20 cellular contexts compared by ENCODE assay signal in the genomic region with DNA sequence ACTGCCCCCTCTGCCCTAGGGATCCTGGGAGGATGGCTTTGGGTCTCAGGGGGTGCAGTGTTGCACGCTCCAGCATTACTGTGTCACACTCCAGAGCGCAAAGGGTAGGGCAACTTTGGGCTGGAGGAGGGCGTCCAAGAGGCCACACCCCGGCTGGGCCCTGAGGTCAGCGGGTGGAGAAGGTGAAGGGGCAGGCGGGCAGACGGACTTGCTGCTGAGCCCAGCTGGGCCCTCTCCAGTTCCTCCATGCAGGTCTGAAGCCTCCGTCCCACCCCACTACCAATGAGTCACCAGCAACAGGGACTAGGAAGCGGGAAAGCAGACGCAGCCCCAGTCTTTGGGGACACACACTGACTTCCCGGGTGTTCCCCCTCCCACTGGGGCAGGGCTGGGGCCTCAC.
A peak's percentile ranks its signal among the peaks of the same experiment; 100 is the strongest.
DNase-seq lines count a peak whose midpoint lies in the region; ATAC-seq and TF ChIP-seq lines count a peak whose summit lies in the region.
"Had no signal": no experiment of that assay in that cellular context is flagged by ENCODE, and none has a peak within 500 bp of the region (broad histone marks: within the 10 kb centered on the region; RNA-seq: fewer than 3 reads in every experiment).

No MANE protein-coding gene starts in this region.

- ATAC-seq in stimulated activated effector memory CD8-positive, alpha-beta T cell treated with anti-CD3 and anti-CD28 coated beads, Interleukin-12 subunit alpha, Interleukin-12 subunit beta, amount 100 ng/mL, for 72 hours = no peak
- ATAC-seq: activated CD4-positive, CD25-positive, alpha-beta regulatory T cell treated with anti-CD3 and anti-CD28 coated beads, Interleukin-2, amount 50 U/mL, for 24 hours; activated T-cell treated with anti-CD3 and anti-CD28 coated beads, Interleukin-2, amount 50 U/mL, for 4 hours; stimulated activated memory B cell treated with anti-CD40 and anti-IgM and Interleukin-4, amounts not matched to agents 10 μg/mL and 1 μg/mL and 100 μg/mL, for 72 hours had no signal

- no peak for TF ChIP-seq CTCF in esophagus muscularis mucosa (IDR thresholded peaks at IDR 0.05)

- H3K9me3 ChIP-seq in SJCRH30 (replicated peaks) (no peaks in the 10 kb centered on the region), esophagus muscularis mucosa (no peaks in the 10 kb centered on the region), mucosa of stomach (ENCODE audit: control insufficient read depth, low read length) (no peaks in the 10 kb centered on the region), stomach smooth muscle (ENCODE audit: control insufficient read depth in 2 of 2, low read length in 2 of 2) (no peaks in the 10 kb centered on the region)

- H3K9me3 Mint-ChIP-seq in stimulated activated effector memory CD8-positive, alpha-beta T cell treated with anti-CD3 and anti-CD28 coated beads, Interleukin-12 subunit alpha, Interleukin-12 subunit beta, amount 100 ng/mL, for 72 hours = no peaks in the 10 kb centered on the region
- H3K9me3 Mint-ChIP-seq: activated naive CD4-positive, alpha-beta T cell treated with anti-CD3 and anti-CD28 coated beads for 36 hours; activated T-cell treated with anti-CD3 and anti-CD28 coated beads, Interleukin-2, amount 50 U/mL, for 4 hours; stimulated activated memory B cell treated with anti-CD40 and anti-IgM and Interleukin-4, amounts not matched to agents 10 μg/mL and 1 μg/mL and 100 μg/mL, for 72 hours; type B pancreatic cell had no signal

- H3K27ac Mint-ChIP-seq in stimulated activated effector memory CD8-positive, alpha-beta T cell treated with anti-CD3 and anti-CD28 coated beads, Interleukin-12 subunit alpha, Interleukin-12 subunit beta, amount 100 ng/mL, for 72 hours = no peak overlapping the region
- H3K27ac Mint-ChIP-seq: activated naive CD4-positive, alpha-beta T cell treated with anti-CD3 and anti-CD28 coated beads for 36 hours; B cell; stimulated activated memory B cell treated with anti-CD40 and anti-IgM and Interleukin-4, amounts not matched to agents 10 μg/mL and 1 μg/mL and 100 μg/mL, for 72 hours had no signal

- 42% methylated on average over 11 of the region's 11 CpGs for WGBS in esophagus muscularis mucosa

- intact Hi-C loops in esophagus muscularis mucosa (cut with DNase I) = no loop called here

- H3K4me3 ChIP-seq in SJCRH30 (no peak overlapping the region), esophagus muscularis mucosa (no peak overlapping the region), mucosa of stomach (ENCODE audit: low read length) (no peak overlapping the region), stomach smooth muscle (ENCODE audit: low read length in 2 of 2) (peak overlapping the region; percentile 40)
- H3K4me3 ChIP-seq: SK-N-MC had no signal

- TF ChIP-seq POLR2A in esophagus muscularis mucosa (IDR thresholded peaks at IDR 0.05; ENCODE audit: low read depth) = no peak

- peaks cover 67% of the 10 kb centered on the region for H3K4me1 Mint-ChIP-seq in stimulated activated effector memory CD8-positive, alpha-beta T cell treated with anti-CD3 and anti-CD28 coated beads, Interleukin-12 subunit alpha, Interleukin-12 subunit beta, amount 100 ng/mL, for 72 hours

- TF ChIP-seq EP300 in esophagus muscularis mucosa (IDR thresholded peaks at IDR 0.05) = no peak

- DNase-seq in SJCRH30 = peak in 1 of 2 experiments; percentile 27
- no peak for DNase-seq in esophagus muscularis mucosa (ENCODE audit: extremely low spot score)
- no peak for DNase-seq in activated CD4-positive, CD25-positive, alpha-beta regulatory T cell (lab: John Stamatoyannopoulos, UW)
- no peak for DNase-seq in stimulated activated effector memory CD8-positive, alpha-beta T cell treated with anti-CD3 and anti-CD28 coated beads, Interleukin-12 subunit alpha, Interleukin-12 subunit beta, amount 100 ng/mL, for 72 hours (ENCODE audit: low spot score in 2 of 2)
- no peak for DNase-seq in cerebellar cortex (ENCODE audit: low spot score)
- DNase-seq: activated naive CD4-positive, alpha-beta T cell treated with anti-CD3 and anti-CD28 coated beads for 36 hours; activated T-cell treated with anti-CD3 and anti-CD28 coated beads, Interleukin-2, amount 50 U/mL, for 4 hours; Calu3; cerebellar nuclear complex; midbrain; NCI-H1436 treated with DMSO at 0.1 percent for 48 hours; NCI-H774; stimulated activated CD4-positive, alpha-beta T cell treated with anti-CD3 and anti-CD28 coated beads, Interleukin-15, amount 100 ng/mL, for 24 hours had no signal

- peaks cover 6% of the 10 kb centered on the region for H3K36me3 Mint-ChIP-seq in stimulated activated effector memory CD8-positive, alpha-beta T cell treated with anti-CD3 and anti-CD28 coated beads, Interleukin-12 subunit alpha, Interleukin-12 subunit beta, amount 100 ng/mL, for 72 hours
- H3K36me3 Mint-ChIP-seq: type B pancreatic cell had no signal

- no peaks in the 10 kb centered on the region for H3K27me3 ChIP-seq in SJCRH30
- H3K27me3 ChIP-seq in esophagus muscularis mucosa = no peaks in the 10 kb centered on the region
- H3K27me3 ChIP-seq in mucosa of stomach (ENCODE audit: control insufficient read depth, insufficient read depth, low read length) = no peaks in the 10 kb centered on the region
- no peaks in the 10 kb centered on the region for H3K27me3 ChIP-seq in stomach smooth muscle (ENCODE audit: control insufficient read depth in 1 of 2, insufficient read depth in 2 of 2, low read length in 2 of 2)

- no peak overlapping the region for H3K4me3 Mint-ChIP-seq in stimulated activated effector memory CD8-positive, alpha-beta T cell treated with anti-CD3 and anti-CD28 coated beads, Interleukin-12 subunit alpha, Interleukin-12 subunit beta, amount 100 ng/mL, for 72 hours
- H3K4me3 Mint-ChIP-seq: activated naive CD4-positive, alpha-beta T cell treated with anti-CD3 and anti-CD28 coated beads for 36 hours; activated T-cell treated with anti-CD3 and anti-CD28 coated beads, Interleukin-2, amount 50 U/mL, for 4 hours; B cell; stimulated activated memory B cell treated with anti-CD40 and anti-IgM and Interleukin-4, amounts not matched to agents 10 μg/mL and 1 μg/mL and 100 μg/mL, for 72 hours; type B pancreatic cell had no signal

- H3K9ac ChIP-seq in mucosa of stomach (ENCODE audit: low read length) (peak overlapping the region; percentile 34), stomach smooth muscle (ENCODE audit: low read length in 2 of 2) (peak overlapping the region in 1 of 2 donors; percentile 13)

- H3K27ac ChIP-seq in SJCRH30 (peak overlapping the region; percentile 96; the same call in 1 of the 2 replicates), esophagus muscularis mucosa (replicated peaks in 1 of 4) (peak overlapping the region; percentile 79 to 96 (median 90)), stomach smooth muscle (ENCODE audit: low read length) (peak overlapping the region; percentile 92)
- H3K27ac ChIP-seq: SK-N-MC had no signal

- H3K36me3 ChIP-seq in SJCRH30 (no peaks in the 10 kb centered on the region), esophagus muscularis mucosa (no peaks in the 10 kb centered on the region), mucosa of stomach (ENCODE audit: control insufficient read depth, insufficient read depth, low read length) (no peaks in the 10 kb centered on the region), stomach smooth muscle (ENCODE audit: control insufficient read depth in 2 of 2, insufficient read depth in 2 of 2, low read length in 2 of 2) (no peaks in the 10 kb centered on the region)

- H3K4me1 ChIP-seq in SJCRH30 = peaks cover 70% of the 10 kb centered on the region
- H3K4me1 ChIP-seq in esophagus muscularis mucosa = peaks cover 100% of the 10 kb centered on the region in 4 donors
- H3K4me1 ChIP-seq in mucosa of stomach (ENCODE audit: control insufficient read depth, insufficient read depth, low read length) = peaks cover 98% of the 10 kb centered on the region
- H3K4me1 ChIP-seq in stomach smooth muscle (ENCODE audit: control insufficient read depth, insufficient read depth, low read length) = peaks cover 97% of the 10 kb centered on the region

Comparison
In these comparisons a context has a peak if more than half of its experiments do, and no peak if none do; other contexts are left out.
1. H3K4me3 ChIP-seq: peak in stomach smooth muscle (2 of 2); none in SJCRH30 (single experiment), esophagus muscularis mucosa (0 of 4) and mucosa of stomach (single experiment).
2. Peak in every context shown above with its lines, with median percentiles within 50 percentile points of each other: H3K27ac ChIP-seq.